ENCODE assay signal across 1 cellular context in genomic region chr9:133943781-133944745, GRCh38.
TF ChIP-seq lines count a peak whose summit lies in the region.

No MANE protein-coding gene starts in this region.

TF ChIP-seq in SK-N-SH, 30 proteins besides CTCF, POLR2A, EP300 and RAD21 (continued from another document):
- no peak for TF ChIP-seq IRF3 (IDR thresholded peaks at IDR 0.05; ENCODE audit: low read depth, low read length)
- TF ChIP-seq CHD2 (IDR thresholded peaks at IDR 0.05; ENCODE audit: low read length, partially characterized antibody): peak; percentile 84
- no peak for TF ChIP-seq POLR2AphosphoS5 (IDR thresholded peaks at IDR 0.05; ENCODE audit: low read depth, low read length)
- TF ChIP-seq RCOR1 (IDR thresholded peaks at IDR 0.05; ENCODE audit: low read length): peak; percentile 85; the same call in 1 of the 2 replicates
- peak; percentile 90 for TF ChIP-seq MXI1 (IDR thresholded peaks at IDR 0.05; ENCODE audit: low read depth, low read length)
- TF ChIP-seq FOXJ3 (CRISPR knock-in tag; IDR thresholded peaks at IDR 0.05): peak; percentile 89
- TF ChIP-seq REST (IDR thresholded peaks at IDR 0.05; ENCODE audit: low read depth, low read length): no peak
- TF ChIP-seq FOXM1 (IDR thresholded peaks at IDR 0.05; ENCODE audit: low read depth): no peak
- TF ChIP-seq ZBTB33 (IDR thresholded peaks at IDR 0.05; ENCODE audit: borderline replicate concordance, low read depth): no peak
